In genomic region chr21:38171723-38172344, GRCh38 we compare ENCODE assay signal across 10 cellular contexts.
DNase-seq lines count a peak whose midpoint lies in the region; ATAC-seq, FAIRE-seq and TF ChIP-seq lines count a peak whose summit lies in the region.
"Had no signal": no experiment of that assay in that cellular context is flagged by ENCODE, and none has a peak within 500 bp of the region (broad histone marks: within the 10 kb centered on the region; RNA-seq: fewer than 3 reads in every experiment).

No MANE protein-coding gene starts in this region.

- in situ Hi-C loops in KBM-7 (cut with MboI; ENCODE audit: low pct_unique_long_range_greater_than_20kb, low sequenced_read_pairs), result loop anchor here (25.0 kb wide), 1 partner anchor 165 kb away; no protein-coding TSS in a partner anchor

- H3K27me3 Mint-ChIP-seq in nephron (ENCODE audit: low read depth), result no peaks in the 10 kb centered on the region

- peak overlapping the region in 1 of 3 experiments; percentile 57 for H3K4me3 Mint-ChIP-seq in nephron
- H3K4me3 Mint-ChIP-seq: activated naive CD4-positive, alpha-beta T cell treated with anti-CD3 and anti-CD28 coated beads, Interleukin-2, amount 50 U/mL, for 24 hours; T-helper 1 cell treated with Interleukin-12 subunit alpha and Interleukin-12 subunit beta and Interleukin-4 antibody, amounts not matched to agents 30 μg/mL and 1 μg/mL, for 36 hours had no signal

- H3K4me3 ChIP-seq in fibroblast of mammary gland (ENCODE audit: control insufficient read depth, low read depth, low read length), result no peak overlapping the region

- no peaks in the 10 kb centered on the region for H3K9me3 Mint-ChIP-seq in nephron
- H3K9me3 Mint-ChIP-seq: activated naive CD4-positive, alpha-beta T cell treated with anti-CD3 and anti-CD28 coated beads, Interleukin-2, amount 50 U/mL, for 24 hours; T-helper 1 cell treated with Interleukin-12 subunit alpha and Interleukin-12 subunit beta and Interleukin-4 antibody, amounts not matched to agents 30 μg/mL and 1 μg/mL, for 36 hours had no signal

- TF ChIP-seq CTCF in fibroblast of mammary gland (conservative IDR thresholded peaks at IDR 0.05; ENCODE audit: control insufficient read depth, insufficient read depth, low read depth, low read length) (peak; percentile 36), nephron (IDR thresholded peaks at IDR 0.05; ENCODE audit: unreplicated experiment in 3 of 3) (no peak)

- H3K4me1 Mint-ChIP-seq in nephron, result peaks cover 36% of the 10 kb centered on the region
- H3K4me1 Mint-ChIP-seq: activated naive CD4-positive, alpha-beta T cell treated with anti-CD3 and anti-CD28 coated beads, Interleukin-2, amount 50 U/mL, for 24 hours had no signal

- peak; percentile 90 for FAIRE-seq in RCC 7860 (lab: Jason Lieb, UNC)

- ATAC-seq in GM21576 (IDR thresholded peaks at IDR 0.05; ENCODE audit: unreplicated experiment) (no peak), GM18519 (IDR thresholded peaks at IDR 0.05; ENCODE audit: low FRiP score, unreplicated experiment) (no peak)

- peak overlapping the region; percentile 60 to 92 (median 89) for H3K27ac Mint-ChIP-seq in nephron
- H3K27ac Mint-ChIP-seq: activated naive CD4-positive, alpha-beta T cell treated with anti-CD3 and anti-CD28 coated beads, Interleukin-2, amount 50 U/mL, for 24 hours; T-helper 1 cell treated with Interleukin-12 subunit alpha and Interleukin-12 subunit beta and Interleukin-4 antibody, amounts not matched to agents 30 μg/mL and 1 μg/mL, for 36 hours had no signal

- no peaks in the 10 kb centered on the region for H3K36me3 Mint-ChIP-seq in nephron (ENCODE audit: low read depth)
- H3K36me3 Mint-ChIP-seq: activated naive CD4-positive, alpha-beta T cell treated with anti-CD3 and anti-CD28 coated beads, Interleukin-2, amount 50 U/mL, for 24 hours had no signal

- DNase-seq in ELR (ENCODE audit: low read depth) (peak; percentile 86), RCC 7860 (ENCODE audit: low spot score) (peak; percentile 95), fibroblast of mammary gland (ENCODE audit: low read depth) (peak; percentile 84), KBM-7 (no peak), NCI-H82 (lab: John Stamatoyannopoulos, UW) (no peak)

Comparison
In these comparisons a context has a peak if more than half of its experiments do, and no peak if none do; other contexts are left out.
1. DNase-seq: peak in ELR (single experiment), RCC 7860 (single experiment) and fibroblast of mammary gland (single experiment); none in KBM-7 (single experiment) and NCI-H82 (single experiment).